In genomic region chr5:63101870-63102269, GRCh38 we compare ENCODE assay signal across 19 cellular contexts.
"Had no signal": no experiment of that assay in that cellular context is flagged by ENCODE, and none has a peak within 500 bp of the region (broad histone marks: within the 10 kb centered on the region; RNA-seq: fewer than 3 reads in every experiment).

No MANE protein-coding gene starts in this region.

- DNase-seq: cortex of kidney; dorsolateral prefrontal cortex; effector CD8-positive, alpha-beta T cell; heart left ventricle; hypothalamus; kidney glomerular epithelial cell; mammary epithelial cell; naive thymus-derived CD4-positive, alpha-beta T cell; posterior cingulate gyrus; stimulated activated CD4-positive, alpha-beta T cell treated with anti-CD3 and anti-CD28 coated beads, Interleukin-2, amount 100 ng/mL, for 24 hours; stimulated activated CD4-positive, alpha-beta T cell treated with anti-CD3 and anti-CD28 coated beads, Interleukin-4, amount 100 ng/mL, for 4 hours; stimulated activated naive B cell treated with anti-CD40 and anti-IgM and Interleukin-4, amounts not matched to agents 10 μg/mL and 1 μg/mL and 100 μg/mL, for 72 hours; stimulated activated naive CD8-positive, alpha-beta T cell treated with anti-CD3 and anti-CD28 coated beads, Interleukin-15, amount 100 ng/mL, for 72 hours; testis; upper lobe of right lung had no signal

- ATAC-seq: esophagus mucosa; heart left ventricle; naive thymus-derived CD4-positive, alpha-beta T cell; sciatic nerve; stimulated activated naive B cell treated with anti-CD40 and anti-IgM and Interleukin-4, amounts not matched to agents 10 μg/mL and 1 μg/mL and 100 μg/mL, for 72 hours; stimulated activated naive CD8-positive, alpha-beta T cell treated with anti-CD3 and anti-CD28 coated beads, Interleukin-15, amount 100 ng/mL, for 72 hours; upper lobe of right lung had no signal

- H3K4me3 ChIP-seq: dorsolateral prefrontal cortex, heart left ventricle, skin epidermis, testis, tibial nerve, upper lobe of right lung had no signal

- H3K27ac ChIP-seq: heart left ventricle, skin epidermis, testis, tibial nerve, upper lobe of right lung had no signal

- H3K36me3 ChIP-seq: heart left ventricle, tibial nerve, upper lobe of right lung had no signal

- H3K4me1 ChIP-seq: heart left ventricle, testis, upper lobe of right lung had no signal

- H3K9me3 ChIP-seq: heart left ventricle, testis, tibial nerve, upper lobe of right lung had no signal

- H3K27me3 ChIP-seq: dorsolateral prefrontal cortex, heart left ventricle, testis, tibial nerve, upper lobe of right lung had no signal
